In genomic region chr5:95005811-95006210, GRCh38 we compare ENCODE assay signal across 25 cellular contexts.
DNase-seq lines count a peak whose midpoint lies in the region; ATAC-seq lines count a peak whose summit lies in the region.
"Had no signal": no experiment of that assay in that cellular context is flagged by ENCODE, and none has a peak within 500 bp of the region (broad histone marks: within the 10 kb centered on the region; RNA-seq: fewer than 3 reads in every experiment).

No MANE protein-coding gene starts in this region.

- no peak for ATAC-seq in HG03439 (IDR thresholded peaks at IDR 0.05; ENCODE audit: unreplicated experiment)
- ATAC-seq: A549; CD8-positive, alpha-beta T cell had no signal

- DNase-seq in Ammon's horn (ENCODE audit: low spot score) = peak; percentile 7
- DNase-seq in putamen (ENCODE audit: low spot score) = peak; percentile 49
- no peak for DNase-seq in stimulated activated CD4-positive, alpha-beta T cell treated with anti-CD3 and anti-CD28 coated beads, Interleukin-4, amount 100 ng/mL, for 4 hours
- DNase-seq: 8988T; ACHN; AML-193; BE2C; C1 segment of cervical spinal cord; Caco-2; Calu3; CD4-positive, alpha-beta memory T cell; CD4-positive, alpha-beta T cell; CD4-positive, CD25-positive, alpha-beta regulatory T cell; CD8-positive, alpha-beta memory T cell; CD8-positive, alpha-beta T cell; COR-L47; DMS 273 treated with DMSO at 0.1 percent for 48 hours; DMS153; DMS53; DMS79; DMS79 treated with DMSO at 0.1 percent for 48 hours; DND-41; EL had no signal

Comparison
In these comparisons a context has a peak if more than half of its experiments do, and no peak if none do; other contexts are left out.
1. DNase-seq: peak in Ammon's horn (single experiment) and putamen (single experiment); none in stimulated activated CD4-positive, alpha-beta T cell treated with anti-CD3 and anti-CD28 coated beads, Interleukin-4, amount 100 ng/mL, for 4 hours (0 of 2).